In genomic region chr2:11407413-11407812, GRCh38 we compare ENCODE assay signal across 1 cellular context.
TF ChIP-seq lines count a peak whose summit lies in the region.

No MANE protein-coding gene starts in this region.

TF ChIP-seq in SK-N-SH, 30 proteins besides CTCF, POLR2A, EP300 and RAD21 (continued from another document):
- TF ChIP-seq USF1 (IDR thresholded peaks at IDR 0.05; ENCODE audit: borderline replicate concordance, low read depth) = no peak
- no peak; the same call in 1 of the 2 replicates for TF ChIP-seq MAX (IDR thresholded peaks at IDR 0.05; ENCODE audit: low read depth)
- no peak for TF ChIP-seq YY1 (IDR thresholded peaks at IDR 0.05; ENCODE audit: low read depth)
